ENCODE assay signal across 1 cellular context in the genomic region with DNA sequence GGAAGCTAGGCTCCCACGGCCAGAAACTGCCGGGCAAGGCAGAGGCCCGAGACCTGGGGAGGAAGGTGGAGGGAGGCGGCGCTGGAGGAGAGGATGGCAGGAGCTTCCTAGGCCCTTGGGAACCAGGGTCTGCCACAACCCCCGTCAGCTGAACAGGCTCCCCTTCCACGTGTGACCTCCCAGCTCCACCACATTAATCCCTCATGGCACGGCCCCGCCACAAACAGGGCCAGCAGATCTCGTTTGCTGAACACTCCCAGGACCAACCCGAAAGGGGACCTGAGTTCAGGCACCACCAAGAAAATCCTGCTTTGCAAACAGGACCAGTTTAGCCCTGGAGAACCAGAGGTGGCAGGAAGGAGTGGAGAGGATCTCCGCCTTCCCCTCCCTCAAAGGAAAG.
TF ChIP-seq lines count a peak whose summit lies in the region.

No MANE protein-coding gene starts in this region.

TF ChIP-seq in GM23338, 12 proteins besides CTCF, POLR2A, EP300 and RAD21 (continued from another document):
- TF ChIP-seq, protein P1, sequence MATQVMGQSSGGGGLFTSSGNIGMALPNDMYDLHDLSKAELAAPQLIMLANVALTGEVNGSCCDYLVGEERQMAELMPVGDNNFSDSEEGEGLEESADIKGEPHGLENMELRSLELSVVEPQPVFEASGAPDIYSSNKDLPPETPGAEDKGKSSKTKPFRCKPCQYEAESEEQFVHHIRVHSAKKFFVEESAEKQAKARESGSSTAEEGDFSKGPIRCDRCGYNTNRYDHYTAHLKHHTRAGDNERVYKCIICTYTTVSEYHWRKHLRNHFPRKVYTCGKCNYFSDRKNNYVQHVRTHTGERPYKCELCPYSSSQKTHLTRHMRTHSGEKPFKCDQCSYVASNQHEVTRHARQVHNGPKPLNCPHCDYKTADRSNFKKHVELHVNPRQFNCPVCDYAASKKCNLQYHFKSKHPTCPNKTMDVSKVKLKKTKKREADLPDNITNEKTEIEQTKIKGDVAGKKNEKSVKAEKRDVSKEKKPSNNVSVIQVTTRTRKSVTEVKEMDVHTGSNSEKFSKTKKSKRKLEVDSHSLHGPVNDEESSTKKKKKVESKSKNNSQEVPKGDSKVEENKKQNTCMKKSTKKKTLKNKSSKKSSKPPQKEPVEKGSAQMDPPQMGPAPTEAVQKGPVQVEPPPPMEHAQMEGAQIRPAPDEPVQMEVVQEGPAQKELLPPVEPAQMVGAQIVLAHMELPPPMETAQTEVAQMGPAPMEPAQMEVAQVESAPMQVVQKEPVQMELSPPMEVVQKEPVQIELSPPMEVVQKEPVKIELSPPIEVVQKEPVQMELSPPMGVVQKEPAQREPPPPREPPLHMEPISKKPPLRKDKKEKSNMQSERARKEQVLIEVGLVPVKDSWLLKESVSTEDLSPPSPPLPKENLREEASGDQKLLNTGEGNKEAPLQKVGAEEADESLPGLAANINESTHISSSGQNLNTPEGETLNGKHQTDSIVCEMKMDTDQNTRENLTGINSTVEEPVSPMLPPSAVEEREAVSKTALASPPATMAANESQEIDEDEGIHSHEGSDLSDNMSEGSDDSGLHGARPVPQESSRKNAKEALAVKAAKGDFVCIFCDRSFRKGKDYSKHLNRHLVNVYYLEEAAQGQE (IDR thresholded peaks at IDR 0.05; ENCODE audit: unreplicated experiment), result no peak
- TF ChIP-seq CREB1 (CRISPR knock-in tag; IDR thresholded peaks at IDR 0.05; ENCODE audit: low read depth), result no peak
- TF ChIP-seq STAT1 (IDR thresholded peaks at IDR 0.05; ENCODE audit: unreplicated experiment), result no peak
- TF ChIP-seq EZH2phosphoT487 (IDR thresholded peaks at IDR 0.05; ENCODE audit: unreplicated experiment), result no peak
- TF ChIP-seq ZNF331 (CRISPR knock-in tag; IDR thresholded peaks at IDR 0.05; ENCODE audit: low read depth), result no peak
- TF ChIP-seq JUNB (IDR thresholded peaks at IDR 0.05; ENCODE audit: unreplicated experiment), result no peak
